In the genomic region with DNA sequence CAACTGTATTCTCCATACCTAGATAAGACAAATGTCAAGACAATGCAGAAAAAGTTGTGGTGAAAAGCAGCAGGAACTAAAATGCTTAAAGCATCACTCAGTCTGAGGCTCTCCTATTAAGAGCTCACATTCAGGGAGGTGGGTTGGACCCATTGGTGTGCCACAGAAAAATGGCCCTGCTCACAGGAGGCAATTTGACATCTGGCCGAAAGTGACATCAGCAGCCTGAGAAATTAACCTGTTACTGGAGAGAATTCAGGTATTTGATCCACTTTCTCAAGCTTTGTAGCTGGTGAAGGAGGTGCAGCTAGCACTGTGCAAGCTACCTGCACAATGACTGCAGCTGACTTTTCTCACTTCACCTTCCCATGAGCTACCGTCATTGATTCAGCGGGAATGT, we compare ENCODE assay signal across 1 cellular context.
TF ChIP-seq lines count a peak whose summit lies in the region.

No MANE protein-coding gene starts in this region.

TF ChIP-seq in HEK293, 187 proteins besides CTCF, POLR2A, EP300 and RAD21 (continued from another document):
- TF ChIP-seq PRDM6 (tag by site-specific recombination; IDR thresholded peaks at IDR 0.05) = no peak
- peak; percentile 38; the same call in 1 of the 2 replicates for TF ChIP-seq PRDM1 (tag by site-specific recombination; IDR thresholded peaks at IDR 0.05)
